Comparison of ENCODE assay signal across 1 cellular context in the genomic region with DNA sequence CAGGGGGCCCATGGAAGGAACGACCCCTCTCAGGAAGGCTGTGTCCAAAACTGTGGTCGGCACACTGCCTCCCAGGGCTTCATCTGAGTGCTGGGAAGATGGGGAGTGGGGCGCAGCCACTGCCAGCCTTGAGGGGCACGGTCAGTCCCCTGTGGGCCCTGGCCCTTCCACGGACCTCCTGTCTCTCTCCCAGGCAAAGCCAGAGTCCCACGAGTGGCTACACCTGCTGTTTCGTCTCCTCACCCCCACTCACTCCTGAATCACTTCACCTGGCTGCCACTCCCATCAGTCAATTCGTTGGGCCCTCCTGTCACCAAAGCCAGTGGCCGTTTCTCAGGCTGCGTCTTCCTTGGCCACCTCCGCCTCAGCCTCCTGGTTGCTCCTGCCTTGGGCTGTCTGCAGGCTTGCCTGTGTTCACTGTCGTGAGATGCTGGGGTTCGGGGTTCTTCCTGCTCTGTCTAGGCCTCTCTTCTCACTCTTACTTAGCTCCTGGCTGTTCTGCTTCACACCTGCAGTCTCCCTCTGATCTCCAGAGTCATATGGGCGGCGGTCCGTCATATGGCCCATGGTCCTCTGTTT.
TF ChIP-seq lines count a peak whose summit lies in the region.

No MANE protein-coding gene starts in this region.

TF ChIP-seq in WTC11, 78 proteins besides CTCF, POLR2A, EP300 and RAD21 (continued from another document):
- TF ChIP-seq, protein P1, sequence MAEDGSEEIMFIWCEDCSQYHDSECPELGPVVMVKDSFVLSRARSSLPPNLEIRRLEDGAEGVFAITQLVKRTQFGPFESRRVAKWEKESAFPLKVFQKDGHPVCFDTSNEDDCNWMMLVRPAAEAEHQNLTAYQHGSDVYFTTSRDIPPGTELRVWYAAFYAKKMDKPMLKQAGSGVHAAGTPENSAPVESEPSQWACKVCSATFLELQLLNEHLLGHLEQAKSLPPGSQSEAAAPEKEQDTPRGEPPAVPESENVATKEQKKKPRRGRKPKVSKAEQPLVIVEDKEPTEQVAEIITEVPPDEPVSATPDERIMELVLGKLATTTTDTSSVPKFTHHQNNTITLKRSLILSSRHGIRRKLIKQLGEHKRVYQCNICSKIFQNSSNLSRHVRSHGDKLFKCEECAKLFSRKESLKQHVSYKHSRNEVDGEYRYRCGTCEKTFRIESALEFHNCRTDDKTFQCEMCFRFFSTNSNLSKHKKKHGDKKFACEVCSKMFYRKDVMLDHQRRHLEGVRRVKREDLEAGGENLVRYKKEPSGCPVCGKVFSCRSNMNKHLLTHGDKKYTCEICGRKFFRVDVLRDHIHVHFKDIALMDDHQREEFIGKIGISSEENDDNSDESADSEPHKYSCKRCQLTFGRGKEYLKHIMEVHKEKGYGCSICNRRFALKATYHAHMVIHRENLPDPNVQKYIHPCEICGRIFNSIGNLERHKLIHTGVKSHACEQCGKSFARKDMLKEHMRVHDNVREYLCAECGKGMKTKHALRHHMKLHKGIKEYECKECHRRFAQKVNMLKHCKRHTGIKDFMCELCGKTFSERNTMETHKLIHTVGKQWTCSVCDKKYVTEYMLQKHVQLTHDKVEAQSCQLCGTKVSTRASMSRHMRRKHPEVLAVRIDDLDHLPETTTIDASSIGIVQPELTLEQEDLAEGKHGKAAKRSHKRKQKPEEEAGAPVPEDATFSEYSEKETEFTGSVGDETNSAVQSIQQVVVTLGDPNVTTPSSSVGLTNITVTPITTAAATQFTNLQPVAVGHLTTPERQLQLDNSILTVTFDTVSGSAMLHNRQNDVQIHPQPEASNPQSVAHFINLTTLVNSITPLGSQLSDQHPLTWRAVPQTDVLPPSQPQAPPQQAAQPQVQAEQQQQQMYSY (CRISPR knock-in tag; IDR thresholded peaks at IDR 0.05), result no peak
- TF ChIP-seq, protein P2, sequence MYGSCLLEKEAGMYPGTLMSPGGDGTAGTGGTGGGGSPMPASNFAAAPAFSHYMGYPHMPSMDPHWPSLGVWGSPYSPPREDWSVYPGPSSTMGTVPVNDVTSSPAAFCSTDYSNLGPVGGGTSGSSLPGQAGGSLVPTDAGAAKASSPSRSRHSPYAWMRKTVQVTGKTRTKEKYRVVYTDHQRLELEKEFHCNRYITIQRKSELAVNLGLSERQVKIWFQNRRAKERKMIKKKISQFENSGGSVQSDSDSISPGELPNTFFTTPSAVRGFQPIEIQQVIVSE (CRISPR knock-in tag; IDR thresholded peaks at IDR 0.05; ENCODE audit: borderline replicate concordance), result no peak
- TF ChIP-seq, protein P3, sequence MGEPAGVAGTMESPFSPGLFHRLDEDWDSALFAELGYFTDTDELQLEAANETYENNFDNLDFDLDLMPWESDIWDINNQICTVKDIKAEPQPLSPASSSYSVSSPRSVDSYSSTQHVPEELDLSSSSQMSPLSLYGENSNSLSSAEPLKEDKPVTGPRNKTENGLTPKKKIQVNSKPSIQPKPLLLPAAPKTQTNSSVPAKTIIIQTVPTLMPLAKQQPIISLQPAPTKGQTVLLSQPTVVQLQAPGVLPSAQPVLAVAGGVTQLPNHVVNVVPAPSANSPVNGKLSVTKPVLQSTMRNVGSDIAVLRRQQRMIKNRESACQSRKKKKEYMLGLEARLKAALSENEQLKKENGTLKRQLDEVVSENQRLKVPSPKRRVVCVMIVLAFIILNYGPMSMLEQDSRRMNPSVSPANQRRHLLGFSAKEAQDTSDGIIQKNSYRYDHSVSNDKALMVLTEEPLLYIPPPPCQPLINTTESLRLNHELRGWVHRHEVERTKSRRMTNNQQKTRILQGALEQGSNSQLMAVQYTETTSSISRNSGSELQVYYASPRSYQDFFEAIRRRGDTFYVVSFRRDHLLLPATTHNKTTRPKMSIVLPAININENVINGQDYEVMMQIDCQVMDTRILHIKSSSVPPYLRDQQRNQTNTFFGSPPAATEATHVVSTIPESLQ (CRISPR knock-in tag; IDR thresholded peaks at IDR 0.05), result no peak
